ENCODE assay signal across 1 cellular context in the genomic region with DNA sequence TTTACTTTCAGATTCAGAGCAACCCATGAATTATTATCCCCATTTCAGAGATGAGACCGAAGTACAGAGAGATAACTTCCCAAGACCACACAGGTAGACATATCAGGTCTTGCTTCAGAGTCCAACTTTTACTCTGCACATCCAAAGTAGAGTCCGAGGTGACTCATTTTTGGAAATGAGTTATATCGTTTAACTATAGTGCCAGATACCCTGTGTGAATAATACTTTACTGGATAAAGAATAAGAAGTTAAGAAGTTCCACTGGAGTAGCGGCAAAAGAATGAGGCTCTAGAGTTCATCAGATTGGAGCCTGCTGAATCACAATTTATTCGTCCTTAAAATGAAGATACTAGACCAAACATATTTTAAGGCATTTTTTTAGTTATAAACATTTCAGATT.
TF ChIP-seq lines count a peak whose summit lies in the region.

No MANE protein-coding gene starts in this region.

TF ChIP-seq in IMR-90, 13 proteins besides CTCF, POLR2A, EP300 and RAD21:
- TF ChIP-seq CEBPB (IDR thresholded peaks at IDR 0.05; ENCODE audit: low read depth, low read length) (no peak), RCOR1 (IDR thresholded peaks at IDR 0.05; ENCODE audit: insufficient replicate concordance, low read length) (no peak), CHD1 (IDR thresholded peaks at IDR 0.05; ENCODE audit: low read depth, low read length) (no peak), BHLHE40 (IDR thresholded peaks at IDR 0.05; ENCODE audit: low read depth, low read length) (no peak), RFX5 (IDR thresholded peaks at IDR 0.05; ENCODE audit: low read depth, low read length) (no peak), NFE2L2 (IDR thresholded peaks at IDR 0.05; ENCODE audit: low read depth, low read length) (no peak), MAZ (IDR thresholded peaks at IDR 0.05; ENCODE audit: borderline replicate concordance, low read depth, low read length) (no peak)
- TF ChIP-seq, protein P1, sequence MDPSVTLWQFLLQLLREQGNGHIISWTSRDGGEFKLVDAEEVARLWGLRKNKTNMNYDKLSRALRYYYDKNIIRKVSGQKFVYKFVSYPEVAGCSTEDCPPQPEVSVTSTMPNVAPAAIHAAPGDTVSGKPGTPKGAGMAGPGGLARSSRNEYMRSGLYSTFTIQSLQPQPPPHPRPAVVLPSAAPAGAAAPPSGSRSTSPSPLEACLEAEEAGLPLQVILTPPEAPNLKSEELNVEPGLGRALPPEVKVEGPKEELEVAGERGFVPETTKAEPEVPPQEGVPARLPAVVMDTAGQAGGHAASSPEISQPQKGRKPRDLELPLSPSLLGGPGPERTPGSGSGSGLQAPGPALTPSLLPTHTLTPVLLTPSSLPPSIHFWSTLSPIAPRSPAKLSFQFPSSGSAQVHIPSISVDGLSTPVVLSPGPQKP (IDR thresholded peaks at IDR 0.05; ENCODE audit: borderline replicate concordance, low read depth, low read length) = no peak
